34 cellular contexts compared by ENCODE assay signal in the genomic region with DNA sequence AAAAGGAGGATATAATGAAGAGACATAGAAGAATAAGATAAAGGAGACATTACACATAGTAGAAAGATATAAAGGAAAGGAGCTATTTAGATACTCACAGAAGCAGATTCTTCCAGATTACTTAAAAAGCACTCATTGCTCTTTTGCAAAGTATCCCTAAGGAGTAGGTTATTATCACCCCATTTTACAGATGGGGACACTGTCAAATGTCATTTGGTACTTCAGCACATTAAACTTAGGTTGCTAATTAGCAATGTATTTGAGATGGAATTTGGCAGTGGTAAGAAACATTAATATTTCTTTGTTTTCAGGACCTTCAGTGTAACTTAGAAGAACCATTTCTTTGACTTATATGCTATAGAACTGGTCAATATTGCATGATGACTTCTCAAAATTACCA.
"Had no signal": no experiment of that assay in that cellular context is flagged by ENCODE, and none has a peak within 500 bp of the region (broad histone marks: within the 10 kb centered on the region; RNA-seq: fewer than 3 reads in every experiment).

No MANE protein-coding gene starts in this region.

- H3K27me3 ChIP-seq: ascending aorta, cardiac muscle cell had no signal

- H3K36me3 Mint-ChIP-seq: activated CD4-positive, alpha-beta memory T cell treated with anti-CD3 and anti-CD28 coated beads for 36 hours; activated naive CD4-positive, alpha-beta T cell treated with anti-CD3 and anti-CD28 coated beads, Interleukin-2, amount 10 ng/mL, durations not matched to agents 7 days and 5 days; activated naive CD4-positive, alpha-beta T cell treated with anti-CD3 and anti-CD28 coated beads, Interleukin-2, amount 50 U/mL, for 24 hours; activated naive CD8-positive, alpha-beta T cell; brain had no signal

- H3K9me3 ChIP-seq: ascending aorta had no signal

- H3K4me3 ChIP-seq: ascending aorta, cardiac muscle cell had no signal

- H3K4me1 Mint-ChIP-seq: activated B cell treated with CpG ODN at 0.5 μM for 24 hours; activated CD4-positive, alpha-beta T cell treated with anti-CD3 and anti-CD28 coated beads, Interleukin-2, amount 10 ng/mL, durations not matched to agents 7 days and 5 days; activated naive CD4-positive, alpha-beta T cell treated with anti-CD3 and anti-CD28 coated beads, Interleukin-2, amount 10 ng/mL, durations not matched to agents 7 days and 5 days; activated naive CD8-positive, alpha-beta T cell treated with anti-CD3 and anti-CD28 coated beads, Interleukin-2, amount 10 ng/mL, durations not matched to agents 7 days and 5 days; central memory CD8-positive, alpha-beta T cell had no signal

- DNase-seq: activated B cell treated with CpG ODN at 0.5 μM for 24 hours; activated CD4-positive, alpha-beta memory T cell treated with anti-CD3 and anti-CD28 coated beads for 36 hours; activated CD4-positive, alpha-beta T cell treated with anti-CD3 and anti-CD28 coated beads for 4 hours; activated CD4-positive, alpha-beta T cell treated with anti-CD3 and anti-CD28 coated beads, Interleukin-2, amount 10 ng/mL, durations not matched to agents 7 days and 5 days; activated CD4-positive, CD25-positive, alpha-beta regulatory T cell treated with anti-CD3 and anti-CD28 coated beads, Interleukin-2, amount 50 U/mL, for 72 hours; activated CD8-positive, alpha-beta memory T cell treated with anti-CD3 and anti-CD28 coated beads, Interleukin-2, amount 50 U/mL, for 4 hours; activated CD8-positive, alpha-beta T cell treated with anti-CD3 and anti-CD28 coated beads for 36 hours; activated effector memory CD4-positive, alpha-beta T cell treated with Interleukin-2 at 50 U/mL for 16 hours; activated gamma-delta T cell; activated naive CD4-positive, alpha-beta T cell treated with anti-CD3 and anti-CD28 coated beads, Interleukin-2, amount 10 ng/mL, durations not matched to agents 7 days and 5 days; activated naive CD4-positive, alpha-beta T cell treated with Interleukin-2 at 50 U/mL for 16 hours; activated naive CD8-positive, alpha-beta T cell treated with anti-CD3 and anti-CD28 coated beads, Interleukin-2, amount 10 ng/mL, durations not matched to agents 7 days and 5 days; activated naive CD8-positive, alpha-beta T cell treated with anti-CD3 and anti-CD28 coated beads, Interleukin-2, amount 50 U/mL, for 24 hours; activated T-cell treated with anti-CD3 and anti-CD28 coated beads for 4 hours; activated T-cell treated with anti-CD3 and anti-CD28 coated beads, Interleukin-2, amount 50 U/mL, for 1 hour; activated T-cell treated with anti-CD3 and anti-CD28 coated beads, Interleukin-2, amount 50 U/mL, for 4 hours; amygdala; anterior cingulate cortex; caudate nucleus; cerebellar nuclear complex; SW 1271; T-helper 1 cell; T-helper 2 cell; T-helper 9 cell had no signal

- H3K4me1 ChIP-seq: ascending aorta had no signal

- H3K27ac Mint-ChIP-seq: activated B cell treated with CpG ODN at 0.5 μM for 24 hours; activated CD4-positive, alpha-beta memory T cell treated with anti-CD3 and anti-CD28 coated beads for 36 hours; activated CD4-positive, alpha-beta T cell treated with anti-CD3 and anti-CD28 coated beads, Interleukin-2, amount 10 ng/mL, durations not matched to agents 7 days and 5 days; activated naive CD4-positive, alpha-beta T cell treated with anti-CD3 and anti-CD28 coated beads, Interleukin-2, amount 10 ng/mL, durations not matched to agents 7 days and 5 days; activated naive CD4-positive, alpha-beta T cell treated with anti-CD3 and anti-CD28 coated beads, Interleukin-2, amount 50 U/mL, for 24 hours; activated naive CD8-positive, alpha-beta T cell; activated naive CD8-positive, alpha-beta T cell treated with anti-CD3 and anti-CD28 coated beads, Interleukin-2, amount 10 ng/mL, durations not matched to agents 7 days and 5 days; activated naive CD8-positive, alpha-beta T cell treated with anti-CD3 and anti-CD28 coated beads, Interleukin-2, amount 50 U/mL, for 24 hours; activated T-helper 2 cell treated with anti-CD3 and anti-CD28 coated beads, Interferon-gamma antibody, Interleukin-2, Interleukin-4, amounts not matched to agents 10 μg/mL and 5 μg/mL and 100 μg/mL, durations not matched to agents 14 hours and 24 hours and 36 hours; brain; T-helper 1 cell treated with Interleukin-12 subunit alpha and Interleukin-12 subunit beta and Interleukin-4 antibody, amounts not matched to agents 30 μg/mL and 1 μg/mL, for 36 hours; T-helper 2 cell treated with Interferon-gamma antibody and Interleukin-4, amounts not matched to agents 5 μg/mL and 100 μg/mL, for 36 hours had no signal

- H3K27me3 Mint-ChIP-seq: activated B cell treated with CpG ODN at 0.5 μM for 24 hours; activated CD4-positive, alpha-beta memory T cell treated with anti-CD3 and anti-CD28 coated beads for 36 hours; activated CD4-positive, alpha-beta T cell treated with anti-CD3 and anti-CD28 coated beads, Interleukin-2, amount 10 ng/mL, durations not matched to agents 7 days and 5 days; activated CD8-positive, alpha-beta T cell treated with anti-CD3 and anti-CD28 coated beads for 36 hours; activated naive CD4-positive, alpha-beta T cell treated with anti-CD3 and anti-CD28 coated beads, Interleukin-2, amount 50 U/mL, for 24 hours; activated naive CD8-positive, alpha-beta T cell; activated naive CD8-positive, alpha-beta T cell treated with anti-CD3 and anti-CD28 coated beads, Interleukin-2, amount 50 U/mL, for 24 hours; central memory CD8-positive, alpha-beta T cell had no signal

- H3K36me3 ChIP-seq: ascending aorta, cardiac muscle cell had no signal

- H3K9me3 Mint-ChIP-seq: activated B cell treated with CpG ODN at 0.5 μM for 24 hours; activated CD4-positive, alpha-beta memory T cell treated with anti-CD3 and anti-CD28 coated beads for 36 hours; activated CD8-positive, alpha-beta T cell treated with anti-CD3 and anti-CD28 coated beads for 36 hours; activated naive CD4-positive, alpha-beta T cell treated with anti-CD3 and anti-CD28 coated beads, Interleukin-2, amount 10 ng/mL, durations not matched to agents 7 days and 5 days; activated naive CD4-positive, alpha-beta T cell treated with anti-CD3 and anti-CD28 coated beads, Interleukin-2, amount 50 U/mL, for 24 hours; activated naive CD8-positive, alpha-beta T cell treated with anti-CD3 and anti-CD28 coated beads, Interleukin-2, amount 50 U/mL, for 24 hours; activated T-cell treated with anti-CD3 and anti-CD28 coated beads, Interleukin-2, amount 50 U/mL, for 4 hours; brain; central memory CD8-positive, alpha-beta T cell had no signal

- ATAC-seq: activated CD8-positive, alpha-beta T cell treated with anti-CD3 and anti-CD28 coated beads for 36 hours; activated naive CD8-positive, alpha-beta T cell treated with anti-CD3 and anti-CD28 coated beads, Interleukin-2, amount 50 U/mL, for 24 hours; activated T-cell treated with anti-CD3 and anti-CD28 coated beads, Interleukin-2, amount 50 U/mL, for 4 hours had no signal

- H3K27ac ChIP-seq: ascending aorta, cardiac muscle cell, VCaP had no signal

- H3K4me3 Mint-ChIP-seq: activated B cell treated with CpG ODN at 0.5 μM for 24 hours; activated CD4-positive, alpha-beta memory T cell treated with anti-CD3 and anti-CD28 coated beads for 36 hours; activated CD4-positive, alpha-beta T cell treated with anti-CD3 and anti-CD28 coated beads, Interleukin-2, amount 10 ng/mL, durations not matched to agents 7 days and 5 days; activated CD8-positive, alpha-beta T cell treated with anti-CD3 and anti-CD28 coated beads for 36 hours; activated naive CD4-positive, alpha-beta T cell treated with anti-CD3 and anti-CD28 coated beads, Interleukin-2, amount 10 ng/mL, durations not matched to agents 7 days and 5 days; activated naive CD4-positive, alpha-beta T cell treated with anti-CD3 and anti-CD28 coated beads, Interleukin-2, amount 50 U/mL, for 24 hours; activated naive CD8-positive, alpha-beta T cell; activated naive CD8-positive, alpha-beta T cell treated with anti-CD3 and anti-CD28 coated beads, Interleukin-2, amount 10 ng/mL, durations not matched to agents 7 days and 5 days; activated naive CD8-positive, alpha-beta T cell treated with anti-CD3 and anti-CD28 coated beads, Interleukin-2, amount 50 U/mL, for 24 hours; activated T-cell treated with anti-CD3 and anti-CD28 coated beads, Interleukin-2, amount 50 U/mL, for 4 hours; brain; central memory CD8-positive, alpha-beta T cell; T-helper 1 cell treated with Interleukin-12 subunit alpha and Interleukin-12 subunit beta and Interleukin-4 antibody, amounts not matched to agents 30 μg/mL and 1 μg/mL, for 36 hours; T-helper 2 cell treated with Interferon-gamma antibody and Interleukin-4, amounts not matched to agents 5 μg/mL and 100 μg/mL, for 36 hours had no signal
